Comparison of ENCODE assay signal across 6 cellular contexts in genomic region chr13:111763285-111763684, GRCh38.
DNase-seq lines count a peak whose midpoint lies in the region; ATAC-seq, FAIRE-seq and TF ChIP-seq lines count a peak whose summit lies in the region.
"Not testable (repeated sequence)": the region's sequence is repeated elsewhere in the genome, so short reads cannot be mapped to it uniquely, and the experiment has no call there.

No MANE protein-coding gene starts in this region.

- not testable (repeated sequence) for TF ChIP-seq POLR2A in right lobe of liver (IDR thresholded peaks at IDR 0.05)

- not testable (repeated sequence) for H4K20me1 ChIP-seq in GM23338 (replicated peaks; ENCODE audit: insufficient read depth)

- H3K4me3 ChIP-seq in GM23338, right lobe of liver, pancreas: not testable (repeated sequence)

- H3K9me2 ChIP-seq in GM23338 (ENCODE audit: insufficient read depth): not testable (repeated sequence)

- no CpG with 5 or more reads among the region's 22 CpGs for WGBS in right lobe of liver (ENCODE audit: insufficient coverage, low coverage, low lambda C conversion rate, missing lambda C conversion rate)
- WGBS in pancreas, 2 donors: no CpG with 5 or more reads among the region's 22 CpGs

- ATAC-seq in GM23338 (peak; percentile 14; the same call in 2 of the 3 replicates), left ventricle myocardium superior (peak; percentile 21), left lobe of liver (peak; percentile 81), right lobe of liver (peak; percentile 52 to 68 (median 61)), pancreas (peak in 3 of 4 donors; percentile 43 to 70 (median 48)), sciatic nerve (peak; percentile 38)

- not testable (repeated sequence) for H3K27me3 ChIP-seq in GM23338 (ENCODE audit: insufficient read depth); right lobe of liver; pancreas

- not testable (repeated sequence) for H3K4me3 Mint-ChIP-seq in GM23338

- not testable (repeated sequence) for H3K36me3 ChIP-seq in GM23338 (ENCODE audit: insufficient read depth); right lobe of liver; pancreas

- not testable (repeated sequence) for H3K4me1 ChIP-seq in GM23338 (ENCODE audit: insufficient read depth); right lobe of liver; pancreas

- not testable (repeated sequence) for H3K9me3 ChIP-seq in right lobe of liver, pancreas

- TF ChIP-seq CTCF in GM23338 (conservative IDR thresholded peaks at IDR 0.05; ENCODE audit: low read depth in 2 of 2); right lobe of liver (IDR thresholded peaks at IDR 0.05); pancreas (IDR thresholded peaks at IDR 0.05): not testable (repeated sequence)

- not testable (repeated sequence) for H3K79me2 ChIP-seq in GM23338 (replicated peaks; ENCODE audit: insufficient read depth)

- not testable (repeated sequence) for FAIRE-seq in pancreas (lab: Jason Lieb, UNC)

- H3K4me2 ChIP-seq in GM23338: not testable (repeated sequence)

- DNase-seq in GM23338 (ENCODE audit: low spot score); left ventricle myocardium superior; left lobe of liver (ENCODE audit: low spot score); right lobe of liver; pancreas; sciatic nerve (ENCODE audit: low spot score): not testable (repeated sequence)

- H3K27ac ChIP-seq in GM23338 (ENCODE audit: low read depth); right lobe of liver; pancreas: not testable (repeated sequence)

- not testable (repeated sequence) for H3K9me3 Mint-ChIP-seq in GM23338

- not testable (repeated sequence) for H2AFZ ChIP-seq in GM23338

- H3F3A ChIP-seq in GM23338 (replicated peaks; ENCODE audit: low read depth): not testable (repeated sequence)

- not testable (repeated sequence) for H3K36me3 Mint-ChIP-seq in GM23338 (ENCODE audit: low read depth)

- H3K27ac Mint-ChIP-seq in GM23338: not testable (repeated sequence)

- intact Hi-C loops in left ventricle myocardium superior (cut with micrococcal nuclease); right lobe of liver (cut with DNase I); pancreas (cut with DNase I); sciatic nerve (cut with DNase I): not testable (repeated sequence)

- H3K27me3 Mint-ChIP-seq in GM23338 (ENCODE audit: insufficient read depth, low read depth, poor library complexity): not testable (repeated sequence)

- H3K4me1 Mint-ChIP-seq in GM23338: not testable (repeated sequence)

Comparison
In these comparisons a context has a peak if more than half of its experiments do, and no peak if none do; other contexts are left out.
1. ATAC-seq: peak in every context shown above with its lines; median percentile 81 in left lobe of liver; 61 in right lobe of liver; 48 in pancreas; 38 in sciatic nerve; 21 in left ventricle myocardium superior; 14 in GM23338.